In genomic region chr14:92686763-92687427, GRCh38 we compare ENCODE assay signal across 8 cellular contexts.
DNase-seq lines count a peak whose midpoint lies in the region; ATAC-seq and TF ChIP-seq lines count a peak whose summit lies in the region.

No MANE protein-coding gene starts in this region.

- peak; percentile 76 for ATAC-seq in HG02798 (IDR thresholded peaks at IDR 0.05; ENCODE audit: poor library complexity, unreplicated experiment)

- no peaks in the 10 kb centered on the region for H3K79me2 ChIP-seq in DOHH2 (ENCODE audit: control insufficient read depth, low read length)

- H3K4me2 ChIP-seq in DOHH2 (ENCODE audit: low read length): no peak overlapping the region

- H3K36me3 ChIP-seq in DOHH2 (ENCODE audit: control insufficient read depth, low read length): no peaks in the 10 kb centered on the region
- H3K36me3 ChIP-seq in esophagus (ENCODE audit: control insufficient read depth in 2 of 2, insufficient read depth in 2 of 2, low read length in 1 of 2): peaks cover 0 to 9% of the 10 kb centered on the region in 2 donors
- H3K36me3 ChIP-seq in mucosa of rectum (ENCODE audit: control insufficient read depth in 2 of 2, insufficient read depth in 2 of 2, low read length in 2 of 2): peaks cover 7 to 21% of the 10 kb centered on the region in 2 donors

- DNase-seq in NCI-H524 (lab: John Stamatoyannopoulos, UW) (peak; percentile 86 to 89), SW 1271 (lab: John Stamatoyannopoulos, UW) (no peak)
- DNase-seq in activated CD8-positive, alpha-beta memory T cell treated with anti-CD3 and anti-CD28 coated beads, Interleukin-2, amount 50 U/mL, for 48 hours: peak; percentile 90
- DNase-seq in stimulated activated CD8-positive, alpha-beta memory T cell treated with anti-CD3 and anti-CD28 coated beads, Interleukin-7, amount 100 ng/mL, for 24 hours (ENCODE audit: low read depth): peak; percentile 27

- H3K27me3 ChIP-seq in DOHH2 (ENCODE audit: control insufficient read depth, low read length) (no peaks in the 10 kb centered on the region), esophagus (ENCODE audit: control insufficient read depth in 1 of 2, insufficient read depth in 2 of 2, low read length in 2 of 2) (no peaks in the 10 kb centered on the region), mucosa of rectum (ENCODE audit: control insufficient read depth in 2 of 2, insufficient read depth in 2 of 2, low read length in 2 of 2) (no peaks in the 10 kb centered on the region)

- 15 to 16% methylated on average over 32 to 46 of the region's 46 CpGs for WGBS in esophagus, 2 donors

- no peak overlapping the region for H3K9ac ChIP-seq in mucosa of rectum (ENCODE audit: low read depth in 1 of 2, low read length in 2 of 2)

- no peaks in the 10 kb centered on the region for H3F3A ChIP-seq in DOHH2 (ENCODE audit: control insufficient read depth, insufficient read depth)

- H4K20me1 ChIP-seq in DOHH2 (ENCODE audit: control insufficient read depth, insufficient read depth, low read depth, low read length): no peaks in the 10 kb centered on the region

- H3K4me1 ChIP-seq in DOHH2 (ENCODE audit: control insufficient read depth, low read length): no peaks in the 10 kb centered on the region
- H3K4me1 ChIP-seq in esophagus (ENCODE audit: control insufficient read depth in 2 of 2, insufficient read depth in 2 of 2, low read length in 1 of 2): peaks cover 4 to 10% of the 10 kb centered on the region in 2 donors
- H3K4me1 ChIP-seq in mucosa of rectum (ENCODE audit: control insufficient read depth in 2 of 2, insufficient read depth in 2 of 2, low read length in 2 of 2): peaks cover 11 to 15% of the 10 kb centered on the region in 2 donors

- H3K9me2 ChIP-seq in DOHH2 (replicated peaks; ENCODE audit: control insufficient read depth, low read length): no peaks in the 10 kb centered on the region

- H3K27ac ChIP-seq in DOHH2 (ENCODE audit: low read depth, low read length): no peak overlapping the region
- H3K27ac ChIP-seq in esophagus (ENCODE audit: low read depth in 2 of 2, low read length in 1 of 2): no peak overlapping the region
- no peak overlapping the region for H3K27ac ChIP-seq in mucosa of rectum (ENCODE audit: low read depth in 2 of 2, low read length in 2 of 2)

- peak; percentile 87 for TF ChIP-seq CTCF in DOHH2 (IDR thresholded peaks at IDR 0.05; ENCODE audit: low read depth, low read length, poor library complexity, severe bottlenecking)

- H3K4me3 ChIP-seq in DOHH2 (ENCODE audit: low read length) (no peak overlapping the region), esophagus (ENCODE audit: low read depth in 1 of 2, low read length in 2 of 2) (peak overlapping the region; percentile 5 to 28), mucosa of rectum (ENCODE audit: low read length in 2 of 2) (peak overlapping the region; percentile 20 to 52)

- no peaks in the 10 kb centered on the region for H3K9me3 ChIP-seq in DOHH2 (ENCODE audit: control insufficient read depth, insufficient read depth, low read length)
- no peaks in the 10 kb centered on the region for H3K9me3 ChIP-seq in esophagus (ENCODE audit: control insufficient read depth in 2 of 2, insufficient read depth in 1 of 2, low read depth in 1 of 2, low read length in 1 of 2)
- H3K9me3 ChIP-seq in mucosa of rectum (ENCODE audit: control insufficient read depth in 2 of 2, low read length in 2 of 2): no peaks in the 10 kb centered on the region

Comparison
In these comparisons a context has a peak if more than half of its experiments do, and no peak if none do; other contexts are left out.
1. DNase-seq: peak in NCI-H524 (2 of 2), activated CD8-positive, alpha-beta memory T cell treated with anti-CD3 and anti-CD28 coated beads, Interleukin-2, amount 50 U/mL, for 48 hours (single experiment) and stimulated activated CD8-positive, alpha-beta memory T cell treated with anti-CD3 and anti-CD28 coated beads, Interleukin-7, amount 100 ng/mL, for 24 hours (single experiment); none in SW 1271 (0 of 2).